Comparison of ENCODE assay signal across 10 cellular contexts in genomic region chr14:61710853-61711817, GRCh38. TPM values are rescaled to one million over a fixed set of nuclear protein-coding genes. Genes with fewer than 3 reads are reported as not detected.
DNase-seq lines count a peak whose midpoint lies in the region; ATAC-seq and TF ChIP-seq lines count a peak whose summit lies in the region.
"Had no signal": no experiment of that assay in that cellular context is flagged by ENCODE, and none has a peak within 500 bp of the region (broad histone marks: within the 10 kb centered on the region; RNA-seq: fewer than 3 reads in every experiment).

No MANE protein-coding gene starts in this region.

- H3K27ac Mint-ChIP-seq in endothelial cell (ENCODE audit: unreplicated experiment), result peak overlapping the region; percentile 70

- peak; percentile 38 for ATAC-seq in GM21381 (IDR thresholded peaks at IDR 0.05; ENCODE audit: unreplicated experiment)
- ATAC-seq in GM19035 (IDR thresholded peaks at IDR 0.05; ENCODE audit: unreplicated experiment), result no peak
- ATAC-seq in GM18517 (IDR thresholded peaks at IDR 0.05; ENCODE audit: unreplicated experiment), result no peak
- ATAC-seq in GM18520 (IDR thresholded peaks at IDR 0.05; ENCODE audit: unreplicated experiment), result no peak

- DNase-seq in NCI-H774 (lab: John Stamatoyannopoulos, UW) (peak; percentile 30), endothelial cell (ENCODE audit: low spot score) (no peak), coronary artery (ENCODE audit: low spot score) (no peak)
- DNase-seq: Caco-2; stimulated activated CD4-positive, alpha-beta T cell treated with anti-CD3 and anti-CD28 coated beads, Interleukin-12 subunit alpha, Interleukin-12 subunit beta, amount 100 ng/mL, for 4 hours had no signal

- no peak for TF ChIP-seq CTCF in 22Rv1 (IDR thresholded peaks at IDR 0.05)
- TF ChIP-seq CTCF in endothelial cell (IDR thresholded peaks at IDR 0.05; ENCODE audit: unreplicated experiment), result no peak
- TF ChIP-seq CTCF in coronary artery (IDR thresholded peaks at IDR 0.05), result no peak

- H3K4me3 Mint-ChIP-seq in endothelial cell (ENCODE audit: unreplicated experiment), result no peak overlapping the region

- H3K4me3 ChIP-seq in coronary artery, result no peak overlapping the region

- H3K4me1 Mint-ChIP-seq in endothelial cell (ENCODE audit: unreplicated experiment), result peaks cover 30% of the 10 kb centered on the region

- H3K27me3 Mint-ChIP-seq in endothelial cell (ENCODE audit: unreplicated experiment), result no peaks in the 10 kb centered on the region

- no peaks in the 10 kb centered on the region for H3K9me3 Mint-ChIP-seq in endothelial cell (ENCODE audit: unreplicated experiment)

- H3K36me3 Mint-ChIP-seq in endothelial cell (ENCODE audit: low read depth, unreplicated experiment), result no peaks in the 10 kb centered on the region

- H3K27ac ChIP-seq in 22Rv1 (peak overlapping the region; percentile 54), coronary artery (no peak overlapping the region)

RNA-seq across cellular contexts. Expression of gene HIF1A, which starts 15.8 kb away (rescaled TPM):
- 203 TPM for total RNA-seq in endothelial cell (ENCODE audit: unreplicated experiment)

RNA-seq across cellular contexts. Expression of gene SNAPC1, which starts 51.1 kb away (rescaled TPM):
- total RNA-seq in endothelial cell (ENCODE audit: unreplicated experiment), result 5.2 TPM
